In genomic region chr10:97047788-97048187, GRCh38 we compare ENCODE assay signal across 22 cellular contexts.
DNase-seq lines count a peak whose midpoint lies in the region; ATAC-seq and TF ChIP-seq lines count a peak whose summit lies in the region.
"Had no signal": no experiment of that assay in that cellular context is flagged by ENCODE, and none has a peak within 500 bp of the region (broad histone marks: within the 10 kb centered on the region; RNA-seq: fewer than 3 reads in every experiment).

No MANE protein-coding gene starts in this region.

- no peak overlapping the region for H4K8ac ChIP-seq in neuronal stem cell (ENCODE audit: low read depth, low read length)

- no peaks in the 10 kb centered on the region for H3K36me3 ChIP-seq in left ventricle myocardium inferior
- no peaks in the 10 kb centered on the region for H3K36me3 ChIP-seq in H7 (replicated peaks; ENCODE audit: control insufficient read depth, insufficient read depth, low read length)
- no peaks in the 10 kb centered on the region for H3K36me3 ChIP-seq in neuronal stem cell (replicated peaks in 1 of 2; ENCODE audit: control insufficient read depth in 2 of 2, insufficient read depth in 2 of 2, low read length in 2 of 2)
- no peaks in the 10 kb centered on the region for H3K36me3 ChIP-seq in aorta (ENCODE audit: control insufficient read depth in 1 of 2, insufficient read depth in 2 of 2, low read length in 1 of 2)
- no peaks in the 10 kb centered on the region for H3K36me3 ChIP-seq in vagina
- H3K36me3 ChIP-seq: BE2C; BLaER1 treated with 17β-estradiol and CSF1 and Interleukin-3, amounts not matched to agents 10 nM and 100 nM had no signal

- H3K9me3 ChIP-seq in left ventricle myocardium inferior (replicated peaks) = peaks cover 6% of the 10 kb centered on the region
- H3K9me3 ChIP-seq in neuronal stem cell (replicated peaks in 1 of 2; ENCODE audit: control insufficient read depth in 2 of 2, insufficient read depth in 1 of 2, low read depth in 1 of 2, low read length in 2 of 2) = peaks cover 2 to 3% of the 10 kb centered on the region in 2 donors
- no peaks in the 10 kb centered on the region for H3K9me3 ChIP-seq in aorta (ENCODE audit: control insufficient read depth, low read length)
- no peaks in the 10 kb centered on the region for H3K9me3 ChIP-seq in vagina
- H3K9me3 ChIP-seq: A549, BE2C had no signal

- peak overlapping the region; percentile 25 for H2AK5ac ChIP-seq in neuronal stem cell (ENCODE audit: low read depth, low read length)

- peak; percentile 61 for DNase-seq in cardiac septum (ENCODE audit: low spot score)
- no peak for DNase-seq in left ventricle myocardium inferior
- DNase-seq in H7 = peak; percentile 33
- DNase-seq in neuronal stem cell (ENCODE audit: low spot score) = no peak
- DNase-seq in aorta = peak; percentile 35 to 55
- no peak for DNase-seq in vagina (ENCODE audit: extremely low spot score in 2 of 2)
- no peak for DNase-seq in NCI-H2196 (lab: John Stamatoyannopoulos, UW; ENCODE audit: unreplicated experiment)
- DNase-seq: 8988T; ACHN; AML-193; BE2C; CD4-positive, alpha-beta T cell; CD8-positive, alpha-beta memory T cell; DMS 273 treated with DMSO at 0.1 percent for 48 hours; DMS79; EL; GDM1; GM23248; HCEC 1CT had no signal

- no peak overlapping the region for H3K4me3 ChIP-seq in left ventricle myocardium inferior
- H3K4me3 ChIP-seq in H7 (ENCODE audit: insufficient read depth, low read depth, low read length) = no peak overlapping the region
- peak overlapping the region in 1 of 2 donors; percentile 51 for H3K4me3 ChIP-seq in neuronal stem cell (ENCODE audit: low read length in 2 of 2)
- no peak overlapping the region for H3K4me3 ChIP-seq in aorta (ENCODE audit: low read length in 2 of 2)
- H3K4me3 ChIP-seq in vagina = no peak overlapping the region
- H3K4me3 ChIP-seq: A549; BLaER1 treated with 17β-estradiol and CSF1 and Interleukin-3, amounts not matched to agents 10 nM and 100 nM; GM12878; GM23248 had no signal

- H4K91ac ChIP-seq in neuronal stem cell (ENCODE audit: low read depth, low read length, poor library complexity) = no peak overlapping the region

- intact Hi-C loops in cardiac septum (cut with DNase I) = no loop called here
- intact Hi-C loops in left ventricle myocardium inferior (cut with micrococcal nuclease) = no loop called here
- intact Hi-C loops in aorta (cut with DNase I) = no loop called here
- intact Hi-C loops in vagina (cut with DNase I) = no loop called here

- H3K27me3 ChIP-seq in left ventricle myocardium inferior (ENCODE audit: low read depth) (peaks cover 16% of the 10 kb centered on the region), H7 (ENCODE audit: control insufficient read depth, insufficient read depth, low read length) (no peaks in the 10 kb centered on the region), neuronal stem cell (ENCODE audit: control insufficient read depth in 3 of 3, insufficient read depth in 3 of 3, low read depth in 1 of 3, low read length in 3 of 3) (peaks cover 0 to 4% (median 0%) of the 10 kb centered on the region in 3 experiments), aorta (ENCODE audit: control insufficient read depth in 1 of 2, insufficient read depth in 2 of 2, low read length in 1 of 2) (peaks cover 0 to 2% of the 10 kb centered on the region in 2 donors), vagina (no peaks in the 10 kb centered on the region)
- H3K27me3 ChIP-seq: BE2C; BLaER1 treated with 17β-estradiol and CSF1 and Interleukin-3, amounts not matched to agents 10 nM and 100 nM had no signal

- H3K79me1 ChIP-seq in neuronal stem cell (ENCODE audit: low read depth, low read length) = no peaks in the 10 kb centered on the region

- H2BK12ac ChIP-seq in neuronal stem cell (ENCODE audit: low read length) = peak overlapping the region; percentile 64

- peak overlapping the region; percentile 69 for H3K18ac ChIP-seq in neuronal stem cell (ENCODE audit: low read length)

- H3K4me1 ChIP-seq in left ventricle myocardium inferior (no peaks in the 10 kb centered on the region), neuronal stem cell (ENCODE audit: control insufficient read depth in 2 of 2, insufficient read depth in 1 of 2, low read depth in 1 of 2, low read length in 2 of 2) (peaks cover 0 to 3% of the 10 kb centered on the region in 2 donors), aorta (ENCODE audit: control insufficient read depth in 1 of 2, insufficient read depth in 2 of 2, low read length in 2 of 2) (no peaks in the 10 kb centered on the region), vagina (no peaks in the 10 kb centered on the region)
- H3K4me1 ChIP-seq: A549, BE2C had no signal

- H3K23ac ChIP-seq in neuronal stem cell (ENCODE audit: low read depth, low read length, poor library complexity) = peak overlapping the region; percentile 29

- TF ChIP-seq CTCF in left ventricle myocardium inferior (IDR thresholded peaks at IDR 0.05; ENCODE audit: borderline replicate concordance) (no peak), vagina (IDR thresholded peaks at IDR 0.05) (no peak)

- no peak overlapping the region for H2AFZ ChIP-seq in neuronal stem cell (ENCODE audit: low read length)
- H2AFZ ChIP-seq: GM23248 had no signal

- TF ChIP-seq POLR2A in vagina (IDR thresholded peaks at IDR 0.05) = no peak

- no peak overlapping the region for H2BK15ac ChIP-seq in neuronal stem cell (ENCODE audit: low read length)

- peak overlapping the region; percentile 69 for H2BK120ac ChIP-seq in neuronal stem cell (ENCODE audit: low read depth, low read length)

- peak overlapping the region; percentile 63 for H3K14ac ChIP-seq in neuronal stem cell (ENCODE audit: low read length)

- no peak for ATAC-seq in aorta (ENCODE audit: low FRiP score)
- ATAC-seq: A549, GM12878 had no signal

- H3K27ac ChIP-seq in left ventricle myocardium inferior (replicated peaks) (no peak overlapping the region), neuronal stem cell (replicated peaks; ENCODE audit: low read length) (no peak overlapping the region), aorta (ENCODE audit: low read depth in 1 of 2, low read length in 2 of 2) (no peak overlapping the region), vagina (no peak overlapping the region)
- H3K27ac ChIP-seq: A549; BLaER1 treated with 17β-estradiol and CSF1 and Interleukin-3, amounts not matched to agents 10 nM and 100 nM; GM23248 had no signal

- WGBS in neuronal stem cell (ENCODE audit: extremely low coverage in 2 of 2, insufficient read length in 2 of 2, insufficient replicate concordance in 1 of 2), 2 donors = no CpG with 5 or more reads among the region's 9 CpGs
- 93 to 94% methylated on average over 9 of the region's 9 CpGs for WGBS in aorta, 2 donors

- no peak overlapping the region for H3K4me2 ChIP-seq in neuronal stem cell (ENCODE audit: insufficient read depth, low read length, poor library complexity, severe bottlenecking)
- H3K4me2 ChIP-seq: A549; BLaER1 treated with 17β-estradiol and CSF1 and Interleukin-3, amounts not matched to agents 10 nM and 100 nM had no signal

- peak overlapping the region; percentile 60 for H2BK5ac ChIP-seq in neuronal stem cell (ENCODE audit: low read length)

- H3K4ac ChIP-seq in neuronal stem cell (ENCODE audit: low read length) = no peak overlapping the region

- peak overlapping the region; percentile 35 for H3K9ac ChIP-seq in neuronal stem cell (ENCODE audit: low read depth, low read length, poor library complexity)
- H3K9ac ChIP-seq: BLaER1 treated with 17β-estradiol and CSF1 and Interleukin-3, amounts not matched to agents 10 nM and 100 nM; GM23248 had no signal

Comparison
In these comparisons a context has a peak if more than half of its experiments do, and no peak if none do; other contexts are left out.
1. DNase-seq: peak in cardiac septum (single experiment), H7 (single experiment) and aorta (2 of 2); none in left ventricle myocardium inferior (single experiment), neuronal stem cell (single experiment), vagina (0 of 2) and NCI-H2196 (single experiment).